In the genomic region with DNA sequence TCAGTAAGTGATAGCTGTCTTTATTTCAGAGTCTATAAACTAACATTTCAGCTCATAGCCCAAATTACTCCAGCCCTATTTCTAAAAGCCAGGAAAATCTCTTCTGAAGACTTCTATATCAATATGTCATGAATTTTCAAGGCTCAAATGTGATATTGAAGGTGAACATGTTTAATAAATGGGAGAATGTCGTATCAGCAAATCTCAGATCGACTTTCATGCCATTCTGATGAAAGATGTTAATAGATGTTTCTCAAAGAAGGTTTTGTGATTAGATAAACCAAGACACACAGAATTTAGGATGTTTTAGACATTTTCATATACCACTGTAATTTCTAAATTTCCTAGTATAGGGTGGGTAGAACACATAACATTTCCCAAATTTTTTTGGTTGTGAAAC, we compare ENCODE assay signal across 2 cellular contexts.
TF ChIP-seq lines count a peak whose summit lies in the region.

No MANE protein-coding gene starts in this region.

TF ChIP-seq in HepG2, 621 proteins besides CTCF, POLR2A, EP300 and RAD21 (continued from another document):
- TF ChIP-seq SRSF1 (optimal IDR thresholded peaks at IDR 0.05; ENCODE audit: low read depth, low read length) = no peak
- TF ChIP-seq MAFF (IDR thresholded peaks at IDR 0.05; ENCODE audit: low read depth, low read length) = peak; percentile 62
- no peak for TF ChIP-seq ZNF160 (CRISPR knock-in tag; IDR thresholded peaks at IDR 0.05)
TF ChIP-seq in HepG2: peak in this region for 2.

TF ChIP-seq in K562, 482 proteins besides CTCF, POLR2A, EP300 and RAD21 (continued from another document):
- no peak for TF ChIP-seq SAP30 (IDR thresholded peaks at IDR 0.05; ENCODE audit: borderline replicate concordance, insufficient read depth, low read depth, low read length, poor library complexity, severe bottlenecking)
- no peak for TF ChIP-seq MEF2A (IDR thresholded peaks at IDR 0.05; ENCODE audit: control insufficient read depth, low read depth, low read length)
- TF ChIP-seq, protein P1, sequence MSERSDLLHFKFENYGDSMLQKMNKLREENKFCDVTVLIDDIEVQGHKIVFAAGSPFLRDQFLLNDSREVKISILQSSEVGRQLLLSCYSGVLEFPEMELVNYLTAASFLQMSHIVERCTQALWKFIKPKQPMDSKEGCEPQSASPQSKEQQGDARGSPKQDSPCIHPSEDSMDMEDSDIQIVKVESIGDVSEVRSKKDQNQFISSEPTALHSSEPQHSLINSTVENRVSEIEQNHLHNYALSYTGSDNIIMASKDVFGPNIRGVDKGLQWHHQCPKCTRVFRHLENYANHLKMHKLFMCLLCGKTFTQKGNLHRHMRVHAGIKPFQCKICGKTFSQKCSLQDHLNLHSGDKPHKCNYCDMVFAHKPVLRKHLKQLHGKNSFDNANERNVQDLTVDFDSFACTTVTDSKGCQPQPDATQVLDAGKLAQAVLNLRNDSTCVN (CRISPR knock-in tag; IDR thresholded peaks at IDR 0.05) = no peak
- peak; percentile 59 for TF ChIP-seq C11orf30 (IDR thresholded peaks at IDR 0.05; ENCODE audit: low read depth)
- TF ChIP-seq, protein P2, sequence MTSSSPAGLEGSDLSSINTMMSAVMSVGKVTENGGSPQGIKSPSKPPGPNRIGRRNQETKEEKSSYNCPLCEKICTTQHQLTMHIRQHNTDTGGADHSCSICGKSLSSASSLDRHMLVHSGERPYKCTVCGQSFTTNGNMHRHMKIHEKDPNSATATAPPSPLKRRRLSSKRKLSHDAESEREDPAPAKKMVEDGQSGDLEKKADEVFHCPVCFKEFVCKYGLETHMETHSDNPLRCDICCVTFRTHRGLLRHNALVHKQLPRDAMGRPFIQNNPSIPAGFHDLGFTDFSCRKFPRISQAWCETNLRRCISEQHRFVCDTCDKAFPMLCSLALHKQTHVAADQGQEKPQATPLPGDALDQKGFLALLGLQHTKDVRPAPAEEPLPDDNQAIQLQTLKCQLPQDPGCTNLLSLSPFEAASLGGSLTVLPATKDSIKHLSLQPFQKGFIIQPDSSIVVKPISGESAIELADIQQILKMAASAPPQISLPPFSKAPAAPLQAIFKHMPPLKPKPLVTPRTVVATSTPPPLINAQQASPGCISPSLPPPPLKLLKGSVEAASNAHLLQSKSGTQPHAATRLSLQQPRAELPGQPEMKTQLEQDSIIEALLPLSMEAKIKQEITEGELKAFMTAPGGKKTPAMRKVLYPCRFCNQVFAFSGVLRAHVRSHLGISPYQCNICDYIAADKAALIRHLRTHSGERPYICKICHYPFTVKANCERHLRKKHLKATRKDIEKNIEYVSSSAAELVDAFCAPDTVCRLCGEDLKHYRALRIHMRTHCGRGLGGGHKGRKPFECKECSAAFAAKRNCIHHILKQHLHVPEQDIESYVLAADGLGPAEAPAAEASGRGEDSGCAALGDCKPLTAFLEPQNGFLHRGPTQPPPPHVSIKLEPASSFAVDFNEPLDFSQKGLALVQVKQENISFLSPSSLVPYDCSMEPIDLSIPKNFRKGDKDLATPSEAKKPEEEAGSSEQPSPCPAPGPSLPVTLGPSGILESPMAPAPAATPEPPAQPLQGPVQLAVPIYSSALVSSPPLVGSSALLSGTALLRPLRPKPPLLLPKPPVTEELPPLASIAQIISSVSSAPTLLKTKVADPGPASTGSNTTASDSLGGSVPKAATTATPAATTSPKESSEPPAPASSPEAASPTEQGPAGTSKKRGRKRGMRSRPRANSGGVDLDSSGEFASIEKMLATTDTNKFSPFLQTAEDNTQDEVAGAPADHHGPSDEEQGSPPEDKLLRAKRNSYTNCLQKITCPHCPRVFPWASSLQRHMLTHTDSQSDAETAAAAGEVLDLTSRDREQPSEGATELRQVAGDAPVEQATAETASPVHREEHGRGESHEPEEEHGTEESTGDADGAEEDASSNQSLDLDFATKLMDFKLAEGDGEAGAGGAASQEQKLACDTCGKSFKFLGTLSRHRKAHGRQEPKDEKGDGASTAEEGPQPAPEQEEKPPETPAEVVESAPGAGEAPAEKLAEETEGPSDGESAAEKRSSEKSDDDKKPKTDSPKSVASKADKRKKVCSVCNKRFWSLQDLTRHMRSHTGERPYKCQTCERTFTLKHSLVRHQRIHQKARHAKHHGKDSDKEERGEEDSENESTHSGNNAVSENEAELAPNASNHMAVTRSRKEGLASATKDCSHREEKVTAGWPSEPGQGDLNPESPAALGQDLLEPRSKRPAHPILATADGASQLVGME (CRISPR knock-in tag; IDR thresholded peaks at IDR 0.05) = no peak
- TF ChIP-seq CBX8 (IDR thresholded peaks at IDR 0.05; ENCODE audit: borderline replicate concordance, extremely low read depth, low read depth, low read length, poor library complexity, severe bottlenecking) = no peak
- no peak for TF ChIP-seq POLR2B (IDR thresholded peaks at IDR 0.05; ENCODE audit: low read depth, partially characterized antibody)
- no peak for TF ChIP-seq RFX5 (IDR thresholded peaks at IDR 0.05; ENCODE audit: low read depth, low read length)
- TF ChIP-seq ZNF584 (CRISPR knock-in tag; IDR thresholded peaks at IDR 0.05; ENCODE audit: low read depth) = no peak
- no peak for TF ChIP-seq ZKSCAN3 (CRISPR knock-in tag; IDR thresholded peaks at IDR 0.05)
